Comparison of ENCODE assay signal across 9 cellular contexts in genomic region chr2:216967889-216968288, GRCh38.
"Had no signal": no experiment of that assay in that cellular context is flagged by ENCODE, and none has a peak within 500 bp of the region (broad histone marks: within the 10 kb centered on the region; RNA-seq: fewer than 3 reads in every experiment).

No MANE protein-coding gene starts in this region.

- ATAC-seq: HCT116, HepG2 had no signal

- H3K27ac ChIP-seq: GM23248, HL-60 had no signal

- H3K9me3 ChIP-seq: HAP-1 had no signal

- H3K36me3 ChIP-seq: HAP-1 had no signal

- H3K9ac ChIP-seq: GM23248 had no signal

- H3K4me1 ChIP-seq: HAP-1 had no signal

- H3K4me3 ChIP-seq: GM23248, HAP-1 had no signal

- DNase-seq: GM23248, GOT3, H7, HFFc6, KBM-7 had no signal
